Comparison of ENCODE assay signal across 12 cellular contexts in the genomic region with DNA sequence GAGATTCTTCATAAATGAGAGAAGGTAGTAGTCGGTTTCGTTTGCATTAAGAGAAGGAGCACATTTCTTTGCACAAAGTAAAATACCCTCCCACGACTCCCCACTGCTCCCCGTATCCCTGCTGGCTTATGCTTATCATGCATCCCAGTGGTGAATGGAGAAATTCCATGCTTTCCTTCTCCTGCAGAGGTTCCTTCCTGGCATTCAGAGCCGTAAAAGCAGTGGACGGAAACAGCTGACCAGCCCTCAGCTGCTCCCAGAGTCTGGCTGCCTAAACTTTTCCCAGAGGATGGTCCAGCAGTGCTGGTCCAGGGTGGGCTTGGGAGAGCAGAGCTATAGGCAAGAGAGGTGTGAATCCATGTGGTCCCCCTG.
DNase-seq lines count a peak whose midpoint lies in the region; ATAC-seq, FAIRE-seq and TF ChIP-seq lines count a peak whose summit lies in the region.
"Had no signal": no experiment of that assay in that cellular context is flagged by ENCODE, and none has a peak within 500 bp of the region (broad histone marks: within the 10 kb centered on the region; RNA-seq: fewer than 3 reads in every experiment).

No MANE protein-coding gene starts in this region.

- H3K4me3 Mint-ChIP-seq in astrocyte (ENCODE audit: unreplicated experiment) = peak overlapping the region; percentile 35
- H3K4me3 Mint-ChIP-seq: activated B cell treated with CpG ODN at 0.5 μM for 24 hours; activated T-cell treated with anti-CD3 and anti-CD28 coated beads, Interleukin-2, amount 50 U/mL, for 4 hours had no signal

- WGBS in hepatocyte (ENCODE audit: low lambda C conversion rate, missing lambda C conversion rate) = 45% methylated on average over 6 of the region's 6 CpGs

- H3K79me2 ChIP-seq in astrocyte (ENCODE audit: insufficient read depth, low read length) (peaks cover 96% of the 10 kb centered on the region), hepatocyte (no peaks in the 10 kb centered on the region)

- no peak overlapping the region for H3K27ac ChIP-seq in BLaER1 treated with 17β-estradiol and CSF1 and Interleukin-3, amounts not matched to agents 10 nM and 100 nM
- H3K27ac ChIP-seq in astrocyte (ENCODE audit: low read depth, low read length) (peak overlapping the region; percentile 80), hepatocyte (peak overlapping the region; percentile 70)

- no peaks in the 10 kb centered on the region for H3K9me3 ChIP-seq in BLaER1 treated with 17β-estradiol and CSF1 and Interleukin-3, amounts not matched to agents 10 nM and 100 nM (replicated peaks in 1 of 11)
- H3K9me3 ChIP-seq in astrocyte (ENCODE audit: insufficient read depth, low read depth, low read length) (no peaks in the 10 kb centered on the region), hepatocyte (ENCODE audit: low read depth) (no peaks in the 10 kb centered on the region)

- no peak overlapping the region for H3K4me3 ChIP-seq in BLaER1 treated with 17β-estradiol and CSF1 and Interleukin-3, amounts not matched to agents 10 nM and 100 nM
- H3K4me3 ChIP-seq in astrocyte (ENCODE audit: insufficient read depth, low read depth, low read length) = no peak overlapping the region
- H3K4me3 ChIP-seq in hepatocyte = no peak overlapping the region

- H3K27ac Mint-ChIP-seq in astrocyte (ENCODE audit: unreplicated experiment) = peak overlapping the region; percentile 84
- H3K27ac Mint-ChIP-seq: activated B cell treated with CpG ODN at 0.5 μM for 24 hours had no signal

- ATAC-seq in omental fat pad (ENCODE audit: low FRiP score) (peak; percentile 9), HG03280 (IDR thresholded peaks at IDR 0.05; ENCODE audit: unreplicated experiment) (no peak), GM21825 (IDR thresholded peaks at IDR 0.05; ENCODE audit: unreplicated experiment) (no peak)
- ATAC-seq: activated T-cell treated with anti-CD3 and anti-CD28 coated beads, Interleukin-2, amount 50 U/mL, for 4 hours had no signal

- H3K27me3 ChIP-seq in BLaER1 treated with 17β-estradiol and CSF1 and Interleukin-3, amounts not matched to agents 10 nM and 100 nM = peaks cover 0 to 7% (median 0%) of the 10 kb centered on the region in 11 experiments; a peak in 1 of 22 replicates
- no peaks in the 10 kb centered on the region for H3K27me3 ChIP-seq in astrocyte (ENCODE audit: insufficient read depth, low read length)
- H3K27me3 ChIP-seq in hepatocyte = no peaks in the 10 kb centered on the region

- peaks cover 52% of the 10 kb centered on the region for H3K4me1 Mint-ChIP-seq in astrocyte (ENCODE audit: low read depth, unreplicated experiment)

- no peaks in the 10 kb centered on the region for H3K27me3 Mint-ChIP-seq in astrocyte (ENCODE audit: low read depth, unreplicated experiment)
- H3K27me3 Mint-ChIP-seq: activated B cell treated with CpG ODN at 0.5 μM for 24 hours, brain had no signal

- no peaks in the 10 kb centered on the region for H3K36me3 ChIP-seq in BLaER1 treated with 17β-estradiol and CSF1 and Interleukin-3, amounts not matched to agents 10 nM and 100 nM
- no peaks in the 10 kb centered on the region for H3K36me3 ChIP-seq in astrocyte (ENCODE audit: insufficient read depth, low read length)
- H3K36me3 ChIP-seq in hepatocyte (replicated peaks; ENCODE audit: insufficient read depth, low read depth) = no peaks in the 10 kb centered on the region

- no peaks in the 10 kb centered on the region for H4K20me1 ChIP-seq in BLaER1 treated with 17β-estradiol and CSF1 and Interleukin-3, amounts not matched to agents 10 nM and 100 nM
- H4K20me1 ChIP-seq in astrocyte (ENCODE audit: insufficient read depth, low read length) (peaks cover 66% of the 10 kb centered on the region), hepatocyte (ENCODE audit: insufficient read depth, poor library complexity, severe bottlenecking) (no peaks in the 10 kb centered on the region)

- no peak for FAIRE-seq in astrocyte (lab: Jason Lieb, UNC)

- no peaks in the 10 kb centered on the region for H3K9me2 ChIP-seq in hepatocyte (replicated peaks; ENCODE audit: insufficient read depth)

- H3K9ac ChIP-seq in BLaER1 treated with 17β-estradiol and CSF1 and Interleukin-3, amounts not matched to agents 10 nM and 100 nM = no peak overlapping the region
- peak overlapping the region; percentile 61 for H3K9ac ChIP-seq in astrocyte (ENCODE audit: low read length)

- no peak for DNase-seq in astrocyte (ENCODE audit: low read depth)
- no peak for DNase-seq in hepatocyte (ENCODE audit: low spot score)
- DNase-seq in omental fat pad (ENCODE audit: low spot score) = no peak
- no peak for DNase-seq in activated CD8-positive, alpha-beta memory T cell treated with anti-CD3 and anti-CD28 coated beads for 24 hours
- DNase-seq in globus pallidus (ENCODE audit: low spot score) = no peak
- DNase-seq: activated B cell treated with CpG ODN at 0.5 μM for 24 hours; activated T-cell treated with anti-CD3 and anti-CD28 coated beads, Interleukin-2, amount 50 U/mL, for 4 hours; RPMI8226 had no signal

- TF ChIP-seq CTCF in astrocyte (IDR thresholded peaks at IDR 0.05; ENCODE audit: insufficient read depth, low read depth, low read length) = no peak
- TF ChIP-seq CTCF in hepatocyte (IDR thresholded peaks at IDR 0.05; ENCODE audit: poor library complexity) = no peak
- no peak for TF ChIP-seq CTCF in omental fat pad (IDR thresholded peaks at IDR 0.05)

- H3K4me1 ChIP-seq in BLaER1 treated with 17β-estradiol and CSF1 and Interleukin-3, amounts not matched to agents 10 nM and 100 nM = peaks cover 0 to 12% (median 4%) of the 10 kb centered on the region in 10 experiments; a peak in 5 of 20 replicates
- peaks cover 26% of the 10 kb centered on the region for H3K4me1 ChIP-seq in astrocyte (ENCODE audit: insufficient read depth, low read length)
- H3K4me1 ChIP-seq in hepatocyte (ENCODE audit: insufficient read depth) = peaks cover 15% of the 10 kb centered on the region

- no peaks in the 10 kb centered on the region for H3K9me3 Mint-ChIP-seq in astrocyte (ENCODE audit: unreplicated experiment)
- H3K9me3 Mint-ChIP-seq: activated B cell treated with CpG ODN at 0.5 μM for 24 hours; activated T-cell treated with anti-CD3 and anti-CD28 coated beads, Interleukin-2, amount 50 U/mL, for 4 hours; brain had no signal

- H2AFZ ChIP-seq in astrocyte (ENCODE audit: low read depth, low read length) (no peak overlapping the region), hepatocyte (no peak overlapping the region)

- H3K36me3 Mint-ChIP-seq in astrocyte (ENCODE audit: low read depth, unreplicated experiment) = peaks cover 10% of the 10 kb centered on the region
- H3K36me3 Mint-ChIP-seq: brain had no signal

- peak overlapping the region in 6 of 11 experiments; percentile 5 to 48 (median 24); a peak in 7 of 22 replicates for H3K4me2 ChIP-seq in BLaER1 treated with 17β-estradiol and CSF1 and Interleukin-3, amounts not matched to agents 10 nM and 100 nM
- H3K4me2 ChIP-seq in astrocyte (ENCODE audit: low read length) (peak overlapping the region; percentile 62), hepatocyte (peak overlapping the region; percentile 43)

Comparison
In these comparisons a context has a peak if more than half of its experiments do, and no peak if none do; other contexts are left out.
1. H3K27ac ChIP-seq: peak in astrocyte (single experiment) and hepatocyte (single experiment); none in BLaER1 treated with 17β-estradiol and CSF1 and Interleukin-3, amounts not matched to agents 10 nM and 100 nM (0 of 11).
2. Peak in every context shown above with its lines, with median percentiles within 50 percentile points of each other: H3K4me2 ChIP-seq.